In genomic region chr15:34969340-34970097, GRCh38 we compare ENCODE assay signal across 8 cellular contexts. TPM values are rescaled to one million over a fixed set of nuclear protein-coding genes. Genes with fewer than 3 reads are reported as not detected.
A peak's percentile ranks its signal among the peaks of the same experiment; 100 is the strongest.
DNase-seq lines count a peak whose midpoint lies in the region; ATAC-seq and TF ChIP-seq lines count a peak whose summit lies in the region.

AQR (minus strand) TSS chr15:34969742; CDS start chr15:34969613, 129 bp downstream.

- H3K27ac ChIP-seq in CD4-positive, alpha-beta memory T cell (ENCODE audit: low read depth, low read length): peak within 1 kb of the TSS; percentile 69
- peak within 1 kb of the TSS; percentile 34 for H3K27ac ChIP-seq in duodenal mucosa (ENCODE audit: low read depth, low read length)

- peaks cover 10 to 20% of the 10 kb centered on the region in 2 donors for H3K36me3 Mint-ChIP-seq in CD4-positive, alpha-beta memory T cell

- POLR2A ChIA-PET in CD4-positive, alpha-beta memory T cell (lab: Charles Lee; ENCODE audit: partially characterized antibody): interaction anchor here (0.6 to 2.5 kb wide), 10 partner anchors 11 to 1610 kb away, joined by 3 to 210 read pairs (median 4); partner anchors contain the start of genes AVEN, CDIN1, DPH6 and EMC7

- TF ChIP-seq CTCF in lower leg skin (IDR thresholded peaks at IDR 0.05): peak in 1 of 3 donors; percentile 81

- CTCF ChIA-PET in CD4-positive, alpha-beta memory T cell (lab: Charles Lee; ENCODE audit: partially characterized antibody): interaction anchor here (0.7 to 3.6 kb wide), 12 partner anchors 10 to 874 kb away, joined by 3 to 76 read pairs (median 4); partner anchors contain the start of genes KATNBL1 and ZNF770

- peak within 1 kb of the TSS; percentile 90 to 95 for H3K9ac ChIP-seq in duodenal mucosa (ENCODE audit: low read depth in 1 of 2, low read length in 2 of 2)

- no peak for TF ChIP-seq POLR2A in lower leg skin (IDR thresholded peaks at IDR 0.05)

- peak within 1 kb of the TSS; percentile 96 to 100 (median 98) for H3K4me3 Mint-ChIP-seq in CD4-positive, alpha-beta memory T cell

- H3K4me1 Mint-ChIP-seq in CD4-positive, alpha-beta memory T cell: peaks cover 30 to 48% (median 40%) of the 10 kb centered on the region in 4 donors

- peak within 1 kb of the TSS; percentile 68 to 77 for H3K4me3 ChIP-seq in CD4-positive, alpha-beta memory T cell (ENCODE audit: low read length in 2 of 2)
- H3K4me3 ChIP-seq in duodenal mucosa (ENCODE audit: low read depth in 1 of 2, low read length in 2 of 2): peak within 1 kb of the TSS; percentile 97 to 99
- peak within 1 kb of the TSS; percentile 84 for H3K4me3 ChIP-seq in lower leg skin (ENCODE audit: low read depth, poor library complexity, severe bottlenecking)

- H3K27me3 Mint-ChIP-seq in CD4-positive, alpha-beta memory T cell: no peaks in the 10 kb centered on the region

- H3K27ac Mint-ChIP-seq in CD4-positive, alpha-beta memory T cell: peak within 1 kb of the TSS; percentile 91 to 98 (median 97)

- peak; percentile 88 to 95 (median 90) for DNase-seq in CD4-positive, alpha-beta memory T cell
- DNase-seq in NCI-H82 (lab: John Stamatoyannopoulos, UW) (peak; percentile 99), lower leg skin (ENCODE audit: low spot score in 2 of 2) (peak; percentile 96 to 99)
- peak; percentile 90 to 93 for DNase-seq in activated CD4-positive, alpha-beta T cell treated with anti-CD3 and anti-CD28 coated beads, Interleukin-2, amount 50 U/mL, for 48 hours
- DNase-seq in stimulated activated CD4-positive, alpha-beta T cell treated with anti-CD3 and anti-CD28 coated beads, Interleukin-4, amount 100 ng/mL, for 48 hours (ENCODE audit: low read depth in 2 of 2): peak; percentile 81 to 90

- 0% methylated on average over 25 to 41 of the region's 44 CpGs for WGBS in lower leg skin, 2 donors

- intact Hi-C loops in CD4-positive, alpha-beta memory T cell (cut with micrococcal nuclease): loop anchor here (1.0 kb wide), 3 partner anchors 11 to 867 kb away; partner anchors contain the start of genes PGBD4 and ZNF770
- intact Hi-C loops in lower leg skin (cut with DNase I; ENCODE audit: low total_unique reads): loop anchor here (5.0 kb wide), 1 partner anchor 483 kb away; no protein-coding TSS in a partner anchor

- H3K36me3 ChIP-seq in CD4-positive, alpha-beta memory T cell (ENCODE audit: insufficient read depth, low read length): no peaks in the 10 kb centered on the region
- H3K36me3 ChIP-seq in duodenal mucosa (ENCODE audit: control insufficient read depth in 1 of 2, insufficient read depth in 2 of 2, low read length in 2 of 2): no peaks in the 10 kb centered on the region

- H3K4me1 ChIP-seq in CD4-positive, alpha-beta memory T cell (ENCODE audit: insufficient read depth, low read length): peaks cover 35% of the 10 kb centered on the region
- H3K4me1 ChIP-seq in duodenal mucosa (ENCODE audit: control insufficient read depth in 1 of 2, insufficient read depth in 2 of 2, low read length in 2 of 2): peaks cover 8 to 10% of the 10 kb centered on the region in 2 donors

- no peaks in the 10 kb centered on the region for H3K9me3 ChIP-seq in CD4-positive, alpha-beta memory T cell (ENCODE audit: control insufficient read depth in 1 of 2, low read length in 2 of 2)
- H3K9me3 ChIP-seq in duodenal mucosa (ENCODE audit: control insufficient read depth in 1 of 2, low read length in 2 of 2): no peaks in the 10 kb centered on the region

- peak; percentile 100 for ATAC-seq in GM19438 (IDR thresholded peaks at IDR 0.05; ENCODE audit: low read depth, unreplicated experiment)
- peak; percentile 92 for ATAC-seq in HG03575 (IDR thresholded peaks at IDR 0.05; ENCODE audit: extremely low read depth, insufficient number of reproducible peaks, low FRiP score, unreplicated experiment)

- H3K27me3 ChIP-seq in CD4-positive, alpha-beta memory T cell (ENCODE audit: insufficient read depth, low read length): no peaks in the 10 kb centered on the region
- no peaks in the 10 kb centered on the region for H3K27me3 ChIP-seq in duodenal mucosa (ENCODE audit: control insufficient read depth in 1 of 2, insufficient read depth in 2 of 2, low read length in 2 of 2)

- no peaks in the 10 kb centered on the region for H3K9me3 Mint-ChIP-seq in CD4-positive, alpha-beta memory T cell

RNA-seq across cellular contexts. Expression of gene AQR, which starts in this region (rescaled TPM):
- 10 to 100 TPM; 42.8 to 47.6 TPM for total RNA-seq in CD4-positive, alpha-beta memory T cell
- polyA plus RNA-seq in CD4-positive, alpha-beta memory T cell: 10 to 100 TPM; 12.9 to 15.9 TPM
- 10 to 100 TPM; 21.8 to 23.7 (median 22.5) TPM for total RNA-seq in lower leg skin

Comparison
In these comparisons a context has a peak if more than half of its experiments do, and no peak if none do; other contexts are left out.
1. Peak in every context shown above with its lines: DNase-seq, ATAC-seq, H3K4me3 ChIP-seq and H3K27ac ChIP-seq.